1 cellular context compared by ENCODE assay signal in the genomic region with DNA sequence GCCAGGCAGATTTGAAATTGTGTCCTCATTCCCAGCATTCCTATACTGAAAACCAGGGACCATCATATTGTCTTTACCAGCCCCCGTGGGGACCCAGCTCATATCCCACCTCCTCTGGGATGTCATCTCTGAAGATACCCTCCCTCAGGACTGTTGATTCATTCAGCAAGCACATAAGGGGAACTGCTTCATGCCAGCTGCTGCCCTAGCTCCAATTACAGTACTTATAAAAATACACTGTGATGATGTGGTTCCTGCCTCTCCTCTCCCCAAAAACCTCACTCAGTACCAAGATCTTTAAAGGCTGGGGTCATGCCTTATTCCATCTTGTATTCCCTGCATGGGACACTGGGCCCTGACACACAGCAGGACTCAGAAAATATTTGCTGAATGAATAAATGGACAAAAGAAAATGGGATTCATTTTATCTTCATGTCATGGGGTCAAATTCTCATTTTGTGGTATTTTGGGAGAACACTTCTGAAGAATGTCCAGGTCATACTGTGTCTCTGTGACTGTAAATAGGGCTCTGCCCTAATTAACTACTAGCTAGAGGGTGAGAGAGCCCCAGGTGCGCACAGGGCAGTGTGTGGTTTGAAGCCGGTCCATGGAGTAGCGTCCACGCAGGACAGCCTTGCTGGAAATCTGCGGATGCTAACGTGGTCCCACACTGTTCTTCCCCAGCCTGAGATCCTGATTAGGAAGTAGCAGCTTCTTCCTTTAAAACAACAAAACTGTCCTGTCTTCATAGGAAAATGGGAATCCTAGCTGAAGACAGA.
TF ChIP-seq lines count a peak whose summit lies in the region.

No MANE protein-coding gene starts in this region.

TF ChIP-seq in HepG2, 621 proteins besides CTCF, POLR2A, EP300 and RAD21 (continued from another document):
- TF ChIP-seq, protein P1, sequence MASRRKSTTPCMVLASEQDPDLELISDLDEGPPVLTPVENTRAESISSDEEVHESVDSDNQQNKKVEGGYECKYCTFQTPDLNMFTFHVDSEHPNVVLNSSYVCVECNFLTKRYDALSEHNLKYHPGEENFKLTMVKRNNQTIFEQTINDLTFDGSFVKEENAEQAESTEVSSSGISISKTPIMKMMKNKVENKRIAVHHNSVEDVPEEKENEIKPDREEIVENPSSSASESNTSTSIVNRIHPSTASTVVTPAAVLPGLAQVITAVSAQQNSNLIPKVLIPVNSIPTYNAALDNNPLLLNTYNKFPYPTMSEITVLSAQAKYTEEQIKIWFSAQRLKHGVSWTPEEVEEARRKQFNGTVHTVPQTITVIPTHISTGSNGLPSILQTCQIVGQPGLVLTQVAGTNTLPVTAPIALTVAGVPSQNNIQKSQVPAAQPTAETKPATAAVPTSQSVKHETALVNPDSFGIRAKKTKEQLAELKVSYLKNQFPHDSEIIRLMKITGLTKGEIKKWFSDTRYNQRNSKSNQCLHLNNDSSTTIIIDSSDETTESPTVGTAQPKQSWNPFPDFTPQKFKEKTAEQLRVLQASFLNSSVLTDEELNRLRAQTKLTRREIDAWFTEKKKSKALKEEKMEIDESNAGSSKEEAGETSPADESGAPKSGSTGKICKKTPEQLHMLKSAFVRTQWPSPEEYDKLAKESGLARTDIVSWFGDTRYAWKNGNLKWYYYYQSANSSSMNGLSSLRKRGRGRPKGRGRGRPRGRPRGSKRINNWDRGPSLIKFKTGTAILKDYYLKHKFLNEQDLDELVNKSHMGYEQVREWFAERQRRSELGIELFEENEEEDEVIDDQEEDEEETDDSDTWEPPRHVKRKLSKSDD (CRISPR knock-in tag; IDR thresholded peaks at IDR 0.05; ENCODE audit: low read depth): no peak
TF ChIP-seq in HepG2: peak in this region for 0.
